21 cellular contexts compared by ENCODE assay signal in genomic region chr5:138051441-138052296, GRCh38. TPM values are rescaled to one million over a fixed set of nuclear protein-coding genes. Genes with fewer than 3 reads are reported as not detected.
DNase-seq lines count a peak whose midpoint lies in the region; ATAC-seq, FAIRE-seq and TF ChIP-seq lines count a peak whose summit lies in the region.
"Had no signal": no experiment of that assay in that cellular context is flagged by ENCODE, and none has a peak within 500 bp of the region (broad histone marks: within the 10 kb centered on the region; RNA-seq: fewer than 3 reads in every experiment).

No MANE protein-coding gene starts in this region.

- dilution Hi-C loops in keratinocyte (cut with MboI; ENCODE audit: extremely low pct_ligation_motif_present, low sequenced_read_pairs): no loop called here

- TF ChIP-seq POLR2A in adrenal gland (IDR thresholded peaks at IDR 0.05): no peak

- H4K20me1 ChIP-seq in keratinocyte (ENCODE audit: control insufficient read depth, extremely low read depth, insufficient read depth, low read length): no peaks in the 10 kb centered on the region

- no peak overlapping the region for H3K4me2 ChIP-seq in keratinocyte (ENCODE audit: control insufficient read depth, extremely low read depth, insufficient read depth, low read depth, low read length)
- H3K4me2 ChIP-seq: KMS-11, PC-9 had no signal

- TF ChIP-seq CTCF in adrenal gland (IDR thresholded peaks at IDR 0.05) (no peak), fibroblast of the aortic adventitia (IDR thresholded peaks at IDR 0.05; ENCODE audit: insufficient read depth, low read length) (no peak), keratinocyte (optimal IDR thresholded peaks at IDR 0.05 in 1 of 3, IDR thresholded peaks at IDR 0.05 in 1 of 3, conservative IDR thresholded peaks at IDR 0.05 in 1 of 3; ENCODE audit: extremely low read depth in 1 of 3, insufficient read depth in 2 of 3, low read length in 3 of 3) (no peak), dorsolateral prefrontal cortex (IDR thresholded peaks at IDR 0.05 in 54 of 56, conservative IDR thresholded peaks at IDR 0.05 in 2 of 56; ENCODE audit: low read depth in 1 of 56, partially characterized antibody in 56 of 56) (no peak)

- H3K27ac ChIP-seq in adrenal gland (peak overlapping the region in 3 of 5 donors; percentile 24 to 68 (median 62)), keratinocyte (ENCODE audit: control insufficient read depth, insufficient read depth, low read length) (no peak overlapping the region), aorta (ENCODE audit: low read depth in 1 of 2, low read length in 2 of 2) (peak overlapping the region in 1 of 2 donors; percentile 82), dorsolateral prefrontal cortex (no peak overlapping the region)
- H3K27ac ChIP-seq: KMS-11, PC-9 had no signal

- no peaks in the 10 kb centered on the region for H3K79me2 ChIP-seq in keratinocyte (ENCODE audit: control insufficient read depth, insufficient read depth, low read length)

- H3K27me3 ChIP-seq in adrenal gland: no peaks in the 10 kb centered on the region
- no peaks in the 10 kb centered on the region for H3K27me3 ChIP-seq in keratinocyte (ENCODE audit: control insufficient read depth, extremely low read depth, insufficient read depth, low read length)
- no peaks in the 10 kb centered on the region for H3K27me3 ChIP-seq in aorta (ENCODE audit: control insufficient read depth in 1 of 2, insufficient read depth in 2 of 2, low read length in 1 of 2)
- H3K27me3 ChIP-seq in dorsolateral prefrontal cortex: no peaks in the 10 kb centered on the region

- ATAC-seq in aorta (ENCODE audit: low FRiP score) (no peak), GM21619 (IDR thresholded peaks at IDR 0.05; ENCODE audit: unreplicated experiment) (no peak)
- ATAC-seq: CD8-positive, alpha-beta T cell had no signal

- H3K9ac ChIP-seq in keratinocyte (ENCODE audit: control insufficient read depth, extremely low read depth, insufficient read depth, low read length): no peak overlapping the region
- H3K9ac ChIP-seq: KMS-11 had no signal

- no peak for FAIRE-seq in keratinocyte (lab: Jason Lieb, UNC)
- FAIRE-seq: D721Med had no signal

- H3K36me3 ChIP-seq in adrenal gland (replicated peaks in 1 of 2): no peaks in the 10 kb centered on the region
- H3K36me3 ChIP-seq in keratinocyte (ENCODE audit: control insufficient read depth in 2 of 2, extremely low read depth in 1 of 2, insufficient read depth in 2 of 2, low read length in 2 of 2): no peaks in the 10 kb centered on the region
- H3K36me3 ChIP-seq in aorta (ENCODE audit: control insufficient read depth in 1 of 2, insufficient read depth in 2 of 2, low read length in 1 of 2): no peaks in the 10 kb centered on the region

- DNase-seq in adrenal gland (peak; percentile 68 to 92 (median 80)), fibroblast of the aortic adventitia (ENCODE audit: low read depth) (peak; percentile 96), keratinocyte (ENCODE audit: low read depth, low spot score) (no peak), aorta (no peak), dorsolateral prefrontal cortex (no peak)
- DNase-seq in activated CD8-positive, alpha-beta memory T cell treated with anti-CD3 and anti-CD28 coated beads for 24 hours: no peak
- DNase-seq: CD8-positive, alpha-beta T cell; DND-41; GDM1; HFFc6; NCI-H1105; NCI-H1694 treated with DMSO at 0.1 percent for 48 hours; NCI-H446; PC-9 had no signal

- WGBS in adrenal gland, 4 donors: 34 to 44% (median 34%) methylated on average over 9 of the region's 9 CpGs
- 13 to 32% methylated on average over 9 of the region's 9 CpGs for WGBS in aorta, 2 donors

- H2AFZ ChIP-seq in keratinocyte (ENCODE audit: control insufficient read depth, low read length): peak overlapping the region; percentile 67
- H2AFZ ChIP-seq: PC-9 had no signal

- H3K9me3 ChIP-seq in adrenal gland (replicated peaks in 1 of 3) (no peaks in the 10 kb centered on the region), keratinocyte (ENCODE audit: control insufficient read depth, low read depth, low read length) (no peaks in the 10 kb centered on the region), aorta (ENCODE audit: control insufficient read depth, low read length) (no peaks in the 10 kb centered on the region)

- H3K4me1 ChIP-seq in adrenal gland (replicated peaks in 1 of 2) (peaks cover 3 to 7% of the 10 kb centered on the region in 2 donors), keratinocyte (ENCODE audit: control insufficient read depth, extremely low read depth, insufficient read depth, low read length) (no peaks in the 10 kb centered on the region), aorta (ENCODE audit: control insufficient read depth in 1 of 2, insufficient read depth in 2 of 2, low read length in 2 of 2) (no peaks in the 10 kb centered on the region)

- intact Hi-C loops in adrenal gland (cut with DNase I) (no loop called here), aorta (cut with DNase I) (no loop called here), dorsolateral prefrontal cortex (cut with DNase I) (no loop called here)

- H3K4me3 ChIP-seq in adrenal gland (peak overlapping the region in 1 of 4 donors; percentile 37), fibroblast of the aortic adventitia (ENCODE audit: low read depth, low read length) (no peak overlapping the region), keratinocyte (ENCODE audit: control insufficient read depth in 2 of 3, extremely low read depth in 1 of 3, insufficient read depth in 2 of 3, low read depth in 1 of 3, low read length in 3 of 3) (no peak overlapping the region), aorta (ENCODE audit: low read length in 2 of 2) (peak overlapping the region; percentile 26 to 42), dorsolateral prefrontal cortex (no peak overlapping the region)
- H3K4me3 ChIP-seq: PC-9 had no signal

- no peaks in the 10 kb centered on the region for H3K9me1 ChIP-seq in keratinocyte (ENCODE audit: control insufficient read depth, extremely low read depth, insufficient read depth, low read length)

RNA-seq across cellular contexts. Expression of gene FAM13B, which starts 18.8 kb away (rescaled TPM):
- total RNA-seq in adrenal gland (100 to 1,000 TPM in 1 of 8 donors, 10 to 100 TPM in 7; 43.1 to 208 (median 76.4) TPM), fibroblast of the aortic adventitia (ENCODE audit: low replicate concordance) (42.8 and 50.0 TPM in 2 replicates), aorta (10 to 100 TPM; 66.5 to 69.0 TPM), dorsolateral prefrontal cortex (100 to 1,000 TPM in 22 of 120 experiments, 10 to 100 TPM in 98; 61.9 to 120 (median 86.7) TPM)
- polyA plus RNA-seq in adrenal gland (10 to 100 TPM; 26.5 to 39.7 (median 27.2) TPM), keratinocyte (7.4 to 12.9 TPM (median 9.1 TPM) in 3 replicates), aorta (10 to 100 TPM; 26.0 to 29.6 TPM)
- 5.7 TPM for polyA plus RNA-seq in keratinocyte (2011; ENCODE audit: low read depth)
- polyA plus RNA-seq in keratinocyte (2011; cell fraction: cytosol; rRNA removed): 4.4 and 9.3 TPM in 2 replicates
- 13.6 and 18.2 TPM in 2 replicates for polyA plus RNA-seq in keratinocyte (2011; cell fraction: nucleus; rRNA removed)
- polyA plus RNA-seq in keratinocyte (2012; ENCODE audit: low replicate concordance): 3.9 and 9.4 TPM in 2 replicates
- 5.1 to 26.1 TPM (median 6.5 TPM) in 3 replicates for polyA minus RNA-seq in keratinocyte
- 8.6 TPM for polyA minus RNA-seq in keratinocyte (2011; cell fraction: cytosol; rRNA and poly(A)+ RNA removed)
- polyA minus RNA-seq in keratinocyte (2011; cell fraction: nucleus; rRNA and poly(A)+ RNA removed): 14.9 and 37.3 TPM in 2 replicates

RNA-seq across cellular contexts. Expression of gene WNT8A, which starts 32.2 kb away (rescaled TPM):
- total RNA-seq in adrenal gland (not detected), fibroblast of the aortic adventitia (ENCODE audit: low replicate concordance) (not detected in 2 replicates), aorta (not detected), dorsolateral prefrontal cortex (1 to 10 TPM in 9 of 120 experiments, under 1 TPM in 68, not detected in 43; 0.28 to 1.5 (median 0.52) TPM)
- polyA plus RNA-seq in adrenal gland (not detected), keratinocyte (not detected in 3 replicates), aorta (not detected)
- not detected for polyA plus RNA-seq in keratinocyte (2011; ENCODE audit: low read depth)
- polyA plus RNA-seq in keratinocyte (2011; cell fraction: cytosol; rRNA removed): not detected in 2 replicates
- not detected in 2 replicates for polyA plus RNA-seq in keratinocyte (2011; cell fraction: nucleus; rRNA removed)
- polyA plus RNA-seq in keratinocyte (2012; ENCODE audit: low replicate concordance): not detected in 2 replicates
- polyA minus RNA-seq in keratinocyte: not detected in 3 replicates
- not detected for polyA minus RNA-seq in keratinocyte (2011; cell fraction: cytosol; rRNA and poly(A)+ RNA removed)
- polyA minus RNA-seq in keratinocyte (2011; cell fraction: nucleus; rRNA and poly(A)+ RNA removed): not detected in 2 replicates
- total RNA-seq: CD8-positive, alpha-beta T cell; H4; HFFc6; MCF 10A; PC-9 had no signal
- polyA plus RNA-seq: AG04450, BJ had no signal

Comparison
In these comparisons a context has a peak if more than half of its experiments do, and no peak if none do; other contexts are left out.
1. DNase-seq: peak in adrenal gland (7 of 7) and fibroblast of the aortic adventitia (single experiment); none in keratinocyte (single experiment), aorta (0 of 2), activated CD8-positive, alpha-beta memory T cell treated with anti-CD3 and anti-CD28 coated beads for 24 hours (single experiment) and dorsolateral prefrontal cortex (0 of 10).
2. H3K27ac ChIP-seq: peak in adrenal gland (3 of 5); none in keratinocyte (single experiment) and dorsolateral prefrontal cortex (0 of 59).
3. H3K4me3 ChIP-seq: peak in aorta (2 of 2); none in fibroblast of the aortic adventitia (single experiment), keratinocyte (0 of 3) and dorsolateral prefrontal cortex (0 of 59).